ENCODE assay signal across 1 cellular context in the genomic region with DNA sequence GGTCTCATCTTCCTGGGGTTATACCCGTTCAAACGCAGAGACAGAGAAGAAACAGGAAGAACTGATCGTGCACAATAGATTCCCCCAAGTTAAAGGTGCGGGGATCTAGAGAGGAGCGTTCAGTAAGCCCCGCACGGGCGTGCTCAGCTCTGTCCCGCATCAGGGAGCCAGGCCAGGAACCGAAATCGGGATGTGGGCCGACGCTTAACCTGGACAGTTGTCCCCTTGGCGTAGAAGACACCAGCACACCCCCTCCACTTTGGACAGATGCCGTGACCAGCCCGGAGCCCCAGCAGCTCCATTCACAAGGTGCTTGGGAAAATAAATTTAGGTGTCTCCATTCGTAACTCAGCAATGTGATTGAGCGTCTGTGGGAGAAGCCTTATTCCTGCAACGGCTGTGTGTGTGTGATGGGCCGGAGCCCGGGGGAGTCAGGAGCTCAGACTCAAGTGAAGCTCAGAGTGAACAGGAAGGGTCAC.
TF ChIP-seq lines count a peak whose summit lies in the region.

No MANE protein-coding gene starts in this region.

TF ChIP-seq in WTC11, 78 proteins besides CTCF, POLR2A, EP300 and RAD21:
- TF ChIP-seq, protein P1, sequence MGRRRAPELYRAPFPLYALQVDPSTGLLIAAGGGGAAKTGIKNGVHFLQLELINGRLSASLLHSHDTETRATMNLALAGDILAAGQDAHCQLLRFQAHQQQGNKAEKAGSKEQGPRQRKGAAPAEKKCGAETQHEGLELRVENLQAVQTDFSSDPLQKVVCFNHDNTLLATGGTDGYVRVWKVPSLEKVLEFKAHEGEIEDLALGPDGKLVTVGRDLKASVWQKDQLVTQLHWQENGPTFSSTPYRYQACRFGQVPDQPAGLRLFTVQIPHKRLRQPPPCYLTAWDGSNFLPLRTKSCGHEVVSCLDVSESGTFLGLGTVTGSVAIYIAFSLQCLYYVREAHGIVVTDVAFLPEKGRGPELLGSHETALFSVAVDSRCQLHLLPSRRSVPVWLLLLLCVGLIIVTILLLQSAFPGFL (CRISPR knock-in tag; IDR thresholded peaks at IDR 0.05; ENCODE audit: borderline replicate concordance), result no peak
- TF ChIP-seq NR1H2 (CRISPR knock-in tag; IDR thresholded peaks at IDR 0.05), result no peak
- TF ChIP-seq JAZF1 (CRISPR knock-in tag; IDR thresholded peaks at IDR 0.05), result no peak
- TF ChIP-seq, protein P2, sequence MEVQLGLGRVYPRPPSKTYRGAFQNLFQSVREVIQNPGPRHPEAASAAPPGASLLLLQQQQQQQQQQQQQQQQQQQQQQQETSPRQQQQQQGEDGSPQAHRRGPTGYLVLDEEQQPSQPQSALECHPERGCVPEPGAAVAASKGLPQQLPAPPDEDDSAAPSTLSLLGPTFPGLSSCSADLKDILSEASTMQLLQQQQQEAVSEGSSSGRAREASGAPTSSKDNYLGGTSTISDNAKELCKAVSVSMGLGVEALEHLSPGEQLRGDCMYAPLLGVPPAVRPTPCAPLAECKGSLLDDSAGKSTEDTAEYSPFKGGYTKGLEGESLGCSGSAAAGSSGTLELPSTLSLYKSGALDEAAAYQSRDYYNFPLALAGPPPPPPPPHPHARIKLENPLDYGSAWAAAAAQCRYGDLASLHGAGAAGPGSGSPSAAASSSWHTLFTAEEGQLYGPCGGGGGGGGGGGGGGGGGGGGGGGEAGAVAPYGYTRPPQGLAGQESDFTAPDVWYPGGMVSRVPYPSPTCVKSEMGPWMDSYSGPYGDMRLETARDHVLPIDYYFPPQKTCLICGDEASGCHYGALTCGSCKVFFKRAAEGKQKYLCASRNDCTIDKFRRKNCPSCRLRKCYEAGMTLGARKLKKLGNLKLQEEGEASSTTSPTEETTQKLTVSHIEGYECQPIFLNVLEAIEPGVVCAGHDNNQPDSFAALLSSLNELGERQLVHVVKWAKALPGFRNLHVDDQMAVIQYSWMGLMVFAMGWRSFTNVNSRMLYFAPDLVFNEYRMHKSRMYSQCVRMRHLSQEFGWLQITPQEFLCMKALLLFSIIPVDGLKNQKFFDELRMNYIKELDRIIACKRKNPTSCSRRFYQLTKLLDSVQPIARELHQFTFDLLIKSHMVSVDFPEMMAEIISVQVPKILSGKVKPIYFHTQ (CRISPR knock-in tag; IDR thresholded peaks at IDR 0.05), result no peak
- TF ChIP-seq ZNF219 (CRISPR knock-in tag; IDR thresholded peaks at IDR 0.05; ENCODE audit: borderline replicate concordance), result no peak
